Comparison of ENCODE assay signal across 9 cellular contexts in the genomic region with DNA sequence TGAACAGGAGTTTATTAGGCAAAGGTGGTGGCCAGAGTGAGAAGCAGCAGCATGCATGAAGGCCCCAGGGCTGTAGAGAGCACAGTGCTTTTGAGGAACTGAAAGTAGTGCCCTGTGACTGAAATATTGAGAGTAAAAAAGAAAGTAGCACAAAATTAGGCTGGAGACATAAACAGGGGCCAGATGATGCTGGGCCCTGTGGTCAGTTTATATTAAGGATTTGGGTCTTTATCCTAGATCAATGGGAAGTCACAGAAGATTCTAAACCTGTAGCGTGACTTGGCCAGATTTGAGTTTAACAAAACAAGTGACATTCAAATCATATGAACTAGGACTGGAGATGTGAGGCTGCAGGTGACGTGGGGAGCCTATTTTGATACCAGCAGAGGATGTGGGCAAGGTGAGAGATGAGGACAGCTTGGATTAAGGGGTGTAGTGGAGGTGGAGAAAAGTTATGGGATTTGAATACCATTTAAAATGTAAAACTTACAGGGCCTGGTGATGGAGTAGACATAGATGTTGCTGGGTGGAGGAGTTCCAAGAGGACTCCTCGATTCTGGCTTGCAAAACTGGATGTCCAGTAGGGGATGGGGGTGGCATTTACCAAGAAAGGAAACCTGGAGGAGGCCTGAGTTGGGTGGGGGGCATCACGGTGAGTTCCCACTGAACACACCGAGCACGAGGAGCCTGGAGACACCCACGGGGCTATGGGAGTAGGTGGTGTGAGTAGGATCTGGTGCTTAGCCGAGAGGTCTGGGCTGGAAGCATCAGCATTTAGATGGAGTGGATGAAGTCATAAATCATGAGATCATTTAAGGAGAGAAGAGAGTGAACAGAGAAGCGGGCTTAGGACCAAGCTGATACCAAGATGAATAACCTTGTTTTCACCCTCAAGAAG. TPM values are rescaled to one million over a fixed set of nuclear protein-coding genes. Genes with fewer than 3 reads are reported as not detected.
DNase-seq lines count a peak whose midpoint lies in the region; ATAC-seq and TF ChIP-seq lines count a peak whose summit lies in the region.
"Had no signal": no experiment of that assay in that cellular context is flagged by ENCODE, and none has a peak within 500 bp of the region (broad histone marks: within the 10 kb centered on the region; RNA-seq: fewer than 3 reads in every experiment).

No MANE protein-coding gene starts in this region.

- peak; percentile 11 for DNase-seq in GDM1 (lab: John Stamatoyannopoulos, UW)
- DNase-seq in GM23248 = no peak
- no peak for DNase-seq in activated CD4-positive, alpha-beta memory T cell treated with anti-CD3 and anti-CD28 coated beads for 36 hours
- no peak for DNase-seq in SHP77 (lab: John Stamatoyannopoulos, UW)
- no peak for DNase-seq in RWPE1 (ENCODE audit: low spot score)
- DNase-seq: CD4-positive, alpha-beta memory T cell had no signal

- H3K4me3 Mint-ChIP-seq in activated CD4-positive, alpha-beta memory T cell treated with anti-CD3 and anti-CD28 coated beads for 36 hours = no peak overlapping the region
- H3K4me3 Mint-ChIP-seq: CD4-positive, alpha-beta memory T cell had no signal

- H3F3A ChIP-seq in SU-DHL-6 (ENCODE audit: insufficient read depth) = peaks cover 15% of the 10 kb centered on the region
- no peaks in the 10 kb centered on the region for H3F3A ChIP-seq in GM23248 (ENCODE audit: insufficient read depth)

- no peaks in the 10 kb centered on the region for H3K36me3 Mint-ChIP-seq in activated CD4-positive, alpha-beta memory T cell treated with anti-CD3 and anti-CD28 coated beads for 36 hours
- H3K36me3 Mint-ChIP-seq: CD4-positive, alpha-beta memory T cell had no signal

- 42 to 48% methylated on average over 9 of the region's 9 CpGs for WGBS in GM23248 (ENCODE audit: low coverage in 1 of 2, low lambda C conversion rate in 2 of 2, missing lambda C conversion rate in 2 of 2), 2 experiments

- TF ChIP-seq CTCF in SU-DHL-6 (IDR thresholded peaks at IDR 0.05; ENCODE audit: insufficient read depth, low read length, poor library complexity, severe bottlenecking) = no peak
- no peak for TF ChIP-seq CTCF in RWPE1 (conservative IDR thresholded peaks at IDR 0.05; ENCODE audit: low read depth)

- peak overlapping the region; percentile 81 for H3K27ac ChIP-seq in SU-DHL-6 (ENCODE audit: low read depth, low read length)
- no peak overlapping the region for H3K27ac ChIP-seq in GM23248
- no peak overlapping the region for H3K27ac ChIP-seq in RWPE1

- H2AFZ ChIP-seq in SU-DHL-6 (ENCODE audit: low read depth, low read length, severe bottlenecking) = no peak overlapping the region
- H2AFZ ChIP-seq in GM23248 = no peak overlapping the region

- H3K9me3 Mint-ChIP-seq in activated CD4-positive, alpha-beta memory T cell treated with anti-CD3 and anti-CD28 coated beads for 36 hours = no peaks in the 10 kb centered on the region

- no peaks in the 10 kb centered on the region for H3K79me2 ChIP-seq in SU-DHL-6 (ENCODE audit: insufficient read depth, low read length)
- H3K79me2 ChIP-seq in GM23248 (ENCODE audit: insufficient read depth) = no peaks in the 10 kb centered on the region

- H3K4me3 ChIP-seq in SU-DHL-6 (ENCODE audit: insufficient read depth, low read length, poor library complexity, severe bottlenecking) (peak overlapping the region; percentile 6), GM23248 (no peak overlapping the region)

- peaks cover 3% of the 10 kb centered on the region for H3K4me1 Mint-ChIP-seq in activated CD4-positive, alpha-beta memory T cell treated with anti-CD3 and anti-CD28 coated beads for 36 hours (ENCODE audit: low read depth)

- H3K36me3 ChIP-seq in SU-DHL-6 (ENCODE audit: low read length) = no peaks in the 10 kb centered on the region
- H3K36me3 ChIP-seq in GM23248 (ENCODE audit: low read depth) = no peaks in the 10 kb centered on the region

- H3K4me2 ChIP-seq in SU-DHL-6 (ENCODE audit: low read depth, low read length, poor library complexity, severe bottlenecking) (peak overlapping the region; percentile 64), GM23248 (ENCODE audit: unreplicated experiment) (no peak overlapping the region)

- H4K20me1 ChIP-seq in SU-DHL-6 (ENCODE audit: low read depth, low read length) (no peaks in the 10 kb centered on the region), GM23248 (ENCODE audit: insufficient read depth) (no peaks in the 10 kb centered on the region)

- intact Hi-C loops in activated CD4-positive, alpha-beta memory T cell treated with anti-CD3 and anti-CD28 coated beads for 36 hours (cut with micrococcal nuclease) = no loop called here

- no peak overlapping the region for H3K27ac Mint-ChIP-seq in activated CD4-positive, alpha-beta memory T cell treated with anti-CD3 and anti-CD28 coated beads for 36 hours

- H3K27me3 ChIP-seq in SU-DHL-6 (ENCODE audit: low read length) = no peaks in the 10 kb centered on the region
- peaks cover 19% of the 10 kb centered on the region; the same call in 1 of the 2 replicates for H3K27me3 ChIP-seq in GM23248 (replicated peaks; ENCODE audit: insufficient read depth)

- POLR2A ChIA-PET in activated CD4-positive, alpha-beta memory T cell treated with anti-CD3 and anti-CD28 coated beads for 36 hours (lab: Charles Lee) = no interaction called here
- POLR2A ChIA-PET in RWPE1 (lab: Yijun Ruan, JAX; ENCODE audit: low non-redundant PET) = no interaction called here

- no peaks in the 10 kb centered on the region for H3K4me1 ChIP-seq in GM23248 (ENCODE audit: insufficient read depth)

- H3K9me3 ChIP-seq in SU-DHL-6 (ENCODE audit: insufficient read depth, low read length) (no peaks in the 10 kb centered on the region), GM23248 (ENCODE audit: low read depth) (no peaks in the 10 kb centered on the region)

- H3K9me2 ChIP-seq in SU-DHL-6 (replicated peaks; ENCODE audit: insufficient read depth, low read length) (no peaks in the 10 kb centered on the region), GM23248 (ENCODE audit: insufficient read depth) (no peaks in the 10 kb centered on the region)

- CTCF ChIA-PET in activated CD4-positive, alpha-beta memory T cell treated with anti-CD3 and anti-CD28 coated beads for 36 hours (lab: Charles Lee) = interaction anchor here (0.8 kb wide), 1 partner anchor 96 kb away, joined by 3 read pairs; no protein-coding TSS in a partner anchor
- CTCF ChIA-PET in RWPE1 (lab: Yijun Ruan, JAX) = interaction anchor here (0.6 to 0.7 kb wide), 2 partner anchors 10 to 41 kb away, joined by 3 to 6 read pairs; no protein-coding TSS in a partner anchor

- peak; percentile 96 for ATAC-seq in GM19468 (IDR thresholded peaks at IDR 0.05; ENCODE audit: extremely low read depth, unreplicated experiment)
- ATAC-seq in HG03135 (IDR thresholded peaks at IDR 0.05; ENCODE audit: unreplicated experiment) = peak; percentile 95

- H3K27me3 Mint-ChIP-seq in activated CD4-positive, alpha-beta memory T cell treated with anti-CD3 and anti-CD28 coated beads for 36 hours = peaks cover 11% of the 10 kb centered on the region

- in situ Hi-C loops in GM23248 (cut with MboI) = no loop called here

- H3K9ac ChIP-seq in SU-DHL-6 (ENCODE audit: low read length) (peak overlapping the region; percentile 29), GM23248 (no peak overlapping the region)

RNA-seq across cellular contexts. Expression of gene HHEX, which starts 52.8 kb away (rescaled TPM):
- total RNA-seq in GM23248 (2014; rRNA removed; shearing (Covaris generic)) = 0.13 and 0.54 TPM in 2 replicates
- polyA plus RNA-seq in GM23248 (2016; fragmentation: Nextera tagmentation; extraction: Ambion mirVana) = 0.10 and 0.32 TPM in 2 replicates
- total RNA-seq in activated CD4-positive, alpha-beta memory T cell treated with anti-CD3 and anti-CD28 coated beads for 36 hours = under 1 TPM; 0.31 to 0.55 TPM
